ENCODE assay signal across 21 cellular contexts in the genomic region with DNA sequence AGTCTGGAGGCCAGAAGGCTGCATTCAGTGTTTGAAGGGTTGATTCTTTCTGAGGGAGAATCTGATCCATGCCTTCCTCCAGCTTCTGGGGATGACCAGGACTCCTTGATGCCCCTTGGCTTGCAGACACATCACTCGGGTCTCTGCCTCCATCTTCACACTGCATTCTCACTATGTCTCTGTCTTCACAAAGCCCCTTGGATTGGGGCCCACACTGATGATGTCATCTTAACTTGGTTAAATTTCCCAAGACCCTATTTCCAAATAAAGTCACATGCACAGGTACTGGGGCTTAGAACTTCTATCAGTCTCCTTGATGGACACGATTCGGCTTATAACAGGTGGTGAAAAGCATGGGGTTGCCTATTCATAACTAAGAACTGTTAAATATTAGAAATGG.
A peak's percentile ranks its signal among the peaks of the same experiment; 100 is the strongest.
DNase-seq lines count a peak whose midpoint lies in the region; TF ChIP-seq lines count a peak whose summit lies in the region.
"Had no signal": no experiment of that assay in that cellular context is flagged by ENCODE, and none has a peak within 500 bp of the region (broad histone marks: within the 10 kb centered on the region; RNA-seq: fewer than 3 reads in every experiment).

No MANE protein-coding gene starts in this region.

- no peak overlapping the region for H3K9ac ChIP-seq in adipocyte (ENCODE audit: low read length)

- TF ChIP-seq CTCF in fibroblast of mammary gland (conservative IDR thresholded peaks at IDR 0.05; ENCODE audit: control insufficient read depth, insufficient read depth, low read depth, low read length) (no peak), vagina (IDR thresholded peaks at IDR 0.05) (no peak)

- TF ChIP-seq POLR2A in vagina (IDR thresholded peaks at IDR 0.05): no peak

- no peaks in the 10 kb centered on the region for H3K9me3 ChIP-seq in adipocyte (ENCODE audit: control insufficient read depth, low read length)
- H3K9me3 ChIP-seq in vagina: no peaks in the 10 kb centered on the region
- H3K9me3 ChIP-seq: SJCRH30 had no signal

- H3K27me3 ChIP-seq in adipocyte (replicated peaks; ENCODE audit: control insufficient read depth, insufficient read depth, low read length) (peaks cover 6% of the 10 kb centered on the region), vagina (no peaks in the 10 kb centered on the region)

- H3K36me3 ChIP-seq in adipocyte (ENCODE audit: control insufficient read depth, insufficient read depth, low read length, severe bottlenecking) (no peaks in the 10 kb centered on the region), vagina (no peaks in the 10 kb centered on the region)
- H3K36me3 ChIP-seq: SJCRH30 had no signal

- DNase-seq in EH (ENCODE audit: low read depth): peak; percentile 21
- peak; percentile 40 for DNase-seq in adipocyte (ENCODE audit: low read depth)
- peak; percentile 14 for DNase-seq in fibroblast of mammary gland (ENCODE audit: low read depth)
- DNase-seq in vagina (ENCODE audit: extremely low spot score in 2 of 2): no peak
- DNase-seq in SW480 (ENCODE audit: low spot score): no peak
- DNase-seq in NCI-H2081 (lab: John Stamatoyannopoulos, UW): no peak
- no peak for DNase-seq in activated CD4-positive, alpha-beta T cell treated with anti-CD3 and anti-CD28 coated beads for 4 hours
- DNase-seq: Calu3; DMS79 treated with DMSO at 0.1 percent for 48 hours; Kasumi-1; MV-4-11; NCI-H1105 treated with DMSO at 0.1 percent for 48 hours; NCI-H146; NCI-H1930; NCI-H446 treated with DMSO at 0.1 percent for 48 hours; NCI-H526; NCI-H82; NK-92 treated with Interleukin-12 subunit alpha and Interleukin-12 subunit beta, amount 100 ng/mL, for 24 hours; PC-9; SJCRH30 had no signal

- H3K4me3 ChIP-seq in adipocyte (ENCODE audit: low read length) (no peak overlapping the region), fibroblast of mammary gland (ENCODE audit: control insufficient read depth, low read depth, low read length) (no peak overlapping the region), vagina (no peak overlapping the region)
- H3K4me3 ChIP-seq: K562, PC-9, SJCRH30 had no signal

- peak overlapping the region; percentile 28 for H3K27ac ChIP-seq in vagina
- H3K27ac ChIP-seq: PC-9, SJCRH30 had no signal

- H3K4me1 ChIP-seq in adipocyte (ENCODE audit: control insufficient read depth, insufficient read depth, low read length): no peaks in the 10 kb centered on the region
- H3K4me1 ChIP-seq in vagina: no peaks in the 10 kb centered on the region

- intact Hi-C loops in vagina (cut with DNase I): no loop called here

Comparison
In these comparisons a context has a peak if more than half of its experiments do, and no peak if none do; other contexts are left out.
1. DNase-seq: peak in EH (single experiment), adipocyte (single experiment) and fibroblast of mammary gland (single experiment); none in vagina (0 of 2), SW480 (single experiment), NCI-H2081 (0 of 2) and activated CD4-positive, alpha-beta T cell treated with anti-CD3 and anti-CD28 coated beads for 4 hours (0 of 2).